ENCODE assay signal across 9 cellular contexts in genomic region chr12:46217686-46218508, GRCh38.
DNase-seq lines count a peak whose midpoint lies in the region; ATAC-seq lines count a peak whose summit lies in the region.
"Had no signal": no experiment of that assay in that cellular context is flagged by ENCODE, and none has a peak within 500 bp of the region (broad histone marks: within the 10 kb centered on the region; RNA-seq: fewer than 3 reads in every experiment).

No MANE protein-coding gene starts in this region.

- in situ Hi-C loops in KBM-7 (cut with MboI; ENCODE audit: low pct_unique_long_range_greater_than_20kb, low sequenced_read_pairs), result no loop called here

- peak; percentile 98 for DNase-seq in KBM-7
- DNase-seq in activated CD8-positive, alpha-beta memory T cell treated with anti-CD3 and anti-CD28 coated beads, Interleukin-2, amount 50 U/mL, for 4 hours, result peak; percentile 43
- peak; percentile 29 for DNase-seq in putamen (ENCODE audit: low spot score)
- DNase-seq in NCI-H526 treated with DMSO at 0.1 percent for 48 hours (lab: John Stamatoyannopoulos, UW), result no peak
- no peak for DNase-seq in NCI-H2029 treated with DMSO at 0.1 percent for 48 hours (lab: John Stamatoyannopoulos, UW)
- no peak for DNase-seq in iPS-NIHi11 (ENCODE audit: low spot score)
- DNase-seq: IMR-90 had no signal

- ATAC-seq in GM18502 (IDR thresholded peaks at IDR 0.05; ENCODE audit: poor library complexity, unreplicated experiment) (peak; percentile 65), GM21529 (IDR thresholded peaks at IDR 0.05; ENCODE audit: unreplicated experiment) (peak; percentile 59)

Comparison
In these comparisons a context has a peak if more than half of its experiments do, and no peak if none do; other contexts are left out.
1. DNase-seq: peak in KBM-7 (single experiment), activated CD8-positive, alpha-beta memory T cell treated with anti-CD3 and anti-CD28 coated beads, Interleukin-2, amount 50 U/mL, for 4 hours (single experiment) and putamen (single experiment); none in NCI-H526 treated with DMSO at 0.1 percent for 48 hours (single experiment), NCI-H2029 treated with DMSO at 0.1 percent for 48 hours (single experiment) and iPS-NIHi11 (single experiment).